ENCODE assay signal across 2 cellular contexts in genomic region chr7:70133291-70133690, GRCh38.
TF ChIP-seq lines count a peak whose summit lies in the region.

No MANE protein-coding gene starts in this region.

TF ChIP-seq in SK-N-SH treated with all-trans-retinoic acid at 6 μM for 48 hours, 23 proteins besides CTCF, POLR2A, EP300 and RAD21 (continued from another document):
- TF ChIP-seq TSHZ2 (CRISPR knock-in tag; IDR thresholded peaks at IDR 0.05) = no peak
- TF ChIP-seq CREB5 (CRISPR knock-in tag; IDR thresholded peaks at IDR 0.05; ENCODE audit: low read depth) = no peak

TF ChIP-seq in SK-N-SH, 30 proteins besides CTCF, POLR2A, EP300 and RAD21 (continued from another document):
- no peak for TF ChIP-seq RXRA (IDR thresholded peaks at IDR 0.05; ENCODE audit: borderline replicate concordance, low read depth)
- no peak for TF ChIP-seq TEAD4 (IDR thresholded peaks at IDR 0.05; ENCODE audit: borderline replicate concordance, insufficient read depth)
- TF ChIP-seq FOXM1 (IDR thresholded peaks at IDR 0.05; ENCODE audit: low read depth) = no peak
- TF ChIP-seq SMC3 (IDR thresholded peaks at IDR 0.05; ENCODE audit: low read depth, low read length) = no peak
